Comparison of ENCODE assay signal across 28 cellular contexts in the genomic region with DNA sequence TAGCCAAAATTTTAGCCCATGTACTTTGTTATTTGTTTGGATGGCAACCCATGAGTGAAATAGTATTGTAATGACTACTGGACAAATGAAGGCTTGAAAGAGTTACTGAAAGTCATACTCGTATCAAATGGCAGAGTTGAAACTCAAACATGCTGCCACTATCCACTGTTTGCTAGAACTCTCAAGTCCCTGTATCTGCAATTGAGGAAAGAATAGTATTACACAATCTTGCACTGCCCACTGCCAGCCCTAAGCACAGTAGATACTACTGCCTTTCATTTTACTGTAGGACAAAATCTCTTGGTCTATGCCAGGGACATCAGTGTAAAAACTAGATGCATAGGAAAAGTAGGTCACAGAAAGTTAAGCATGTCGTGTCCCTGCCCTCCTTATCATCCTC.
"Had no signal": no experiment of that assay in that cellular context is flagged by ENCODE, and none has a peak within 500 bp of the region (broad histone marks: within the 10 kb centered on the region; RNA-seq: fewer than 3 reads in every experiment).

No MANE protein-coding gene starts in this region.

- H3K4me3 ChIP-seq: colonic mucosa, esophagus squamous epithelium, heart right ventricle, ovary, psoas muscle, skin epidermis, spleen, testis, tibial artery had no signal

- H3K36me3 ChIP-seq: colonic mucosa, esophagus squamous epithelium, heart right ventricle, ovary, spleen, tibial artery had no signal

- DNase-seq: colonic mucosa; effector CD8-positive, alpha-beta T cell; erythroblast; esophagus squamous epithelium; foreskin melanocyte; glutamatergic neuron; heart right ventricle; hippocampal formation; immature natural killer cell; islet precursor cell; mammary epithelial cell; mesendoderm; midbrain; naive thymus-derived CD8-positive, alpha-beta T cell; nephron progenitor cell; nucleus accumbens; ovary; posterior cingulate gyrus; psoas muscle; right cardiac atrium; spleen; stimulated activated CD4-positive, alpha-beta T cell treated with anti-CD3 and anti-CD28 coated beads, Interleukin-4, amount 100 ng/mL, for 4 hours; stimulated activated naive CD8-positive, alpha-beta T cell treated with anti-CD3 and anti-CD28 coated beads, Interleukin-15, Interleukin-2, amounts not matched to agents 100 U/mL and 50 U/mL, for 24 hours; substantia nigra; testis; tibial artery had no signal

- H3K9me3 ChIP-seq: colonic mucosa, esophagus squamous epithelium, heart right ventricle, ovary, psoas muscle, spleen, testis, tibial artery had no signal

- ATAC-seq: heart right ventricle; naive thymus-derived CD8-positive, alpha-beta T cell; psoas muscle; right cardiac atrium; stimulated activated memory B cell treated with anti-CD40 and anti-IgM and Interleukin-4, amounts not matched to agents 10 μg/mL and 1 μg/mL and 100 μg/mL, for 72 hours; stimulated activated naive CD8-positive, alpha-beta T cell treated with anti-CD3 and anti-CD28 coated beads, Interleukin-15, Interleukin-2, amounts not matched to agents 100 U/mL and 50 U/mL, for 24 hours had no signal

- H3K27me3 ChIP-seq: colonic mucosa, ovary, spleen, testis, tibial artery had no signal

- H3K4me1 ChIP-seq: colonic mucosa, esophagus squamous epithelium, heart right ventricle, psoas muscle, spleen, testis, tibial artery had no signal

- H3K27ac ChIP-seq: colonic mucosa, esophagus squamous epithelium, heart right ventricle, ovary, psoas muscle, skin epidermis, spleen, testis, tibial artery had no signal
